In genomic region chr18:58697131-58697530, GRCh38 we compare ENCODE assay signal across 22 cellular contexts. TPM values are rescaled to one million over a fixed set of nuclear protein-coding genes. Genes with fewer than 3 reads are reported as not detected.
DNase-seq lines count a peak whose midpoint lies in the region; ATAC-seq, FAIRE-seq and TF ChIP-seq lines count a peak whose summit lies in the region.
"Had no signal": no experiment of that assay in that cellular context is flagged by ENCODE, and none has a peak within 500 bp of the region (broad histone marks: within the 10 kb centered on the region; RNA-seq: fewer than 3 reads in every experiment).

No MANE protein-coding gene starts in this region.

- no peaks in the 10 kb centered on the region for H3K9me3 Mint-ChIP-seq in CD4-positive, CD25-positive, alpha-beta regulatory T cell
- H3K9me3 Mint-ChIP-seq in CD4-positive, alpha-beta memory T cell: no peaks in the 10 kb centered on the region
- no peaks in the 10 kb centered on the region for H3K9me3 Mint-ChIP-seq in activated T-helper 1 cell treated with anti-CD3 and anti-CD28 coated beads, Interleukin-12 subunit alpha, Interleukin-12 subunit beta, Interleukin-2, Interleukin-4 antibody, amounts not matched to agents 30 ng/mL and 10 ng/mL and 1 ng/mL, durations not matched to agents 14 hours and 24 hours and 36 hours
- H3K9me3 Mint-ChIP-seq: brain had no signal

- peak overlapping the region; percentile 45 for H3K4me3 ChIP-seq in CD4-positive, CD25-positive, alpha-beta regulatory T cell (ENCODE audit: low read depth, low read length)
- H3K4me3 ChIP-seq in CD4-positive, alpha-beta memory T cell (ENCODE audit: low read length in 2 of 2): no peak overlapping the region
- no peak overlapping the region for H3K4me3 ChIP-seq in keratinocyte (ENCODE audit: control insufficient read depth in 2 of 3, extremely low read depth in 1 of 3, insufficient read depth in 2 of 3, low read depth in 1 of 3, low read length in 3 of 3)
- H3K4me3 ChIP-seq: prostate gland, tibial nerve had no signal

- no peaks in the 10 kb centered on the region for H3K9me3 ChIP-seq in CD4-positive, CD25-positive, alpha-beta regulatory T cell (ENCODE audit: control insufficient read depth in 2 of 2, low read length in 2 of 2)
- no peaks in the 10 kb centered on the region for H3K9me3 ChIP-seq in CD4-positive, alpha-beta memory T cell (ENCODE audit: control insufficient read depth in 1 of 2, low read length in 2 of 2)
- H3K9me3 ChIP-seq in keratinocyte (ENCODE audit: control insufficient read depth, low read depth, low read length): no peaks in the 10 kb centered on the region
- H3K9me3 ChIP-seq: Caco-2, prostate gland, tibial nerve had no signal

- H3K4me3 Mint-ChIP-seq in CD4-positive, CD25-positive, alpha-beta regulatory T cell: peak overlapping the region; percentile 33 to 81 (median 52)
- H3K4me3 Mint-ChIP-seq in CD4-positive, alpha-beta memory T cell: peak overlapping the region; percentile 17 to 84 (median 68)
- H3K4me3 Mint-ChIP-seq in activated T-helper 1 cell treated with anti-CD3 and anti-CD28 coated beads, Interleukin-12 subunit alpha, Interleukin-12 subunit beta, Interleukin-2, Interleukin-4 antibody, amounts not matched to agents 30 ng/mL and 10 ng/mL and 1 ng/mL, durations not matched to agents 14 hours and 24 hours and 36 hours: peak overlapping the region; percentile 48
- H3K4me3 Mint-ChIP-seq: brain, H9 had no signal

- no peaks in the 10 kb centered on the region for H3K27me3 Mint-ChIP-seq in CD4-positive, CD25-positive, alpha-beta regulatory T cell
- H3K27me3 Mint-ChIP-seq in CD4-positive, alpha-beta memory T cell: no peaks in the 10 kb centered on the region
- H3K27me3 Mint-ChIP-seq in activated T-helper 1 cell treated with anti-CD3 and anti-CD28 coated beads, Interleukin-12 subunit alpha, Interleukin-12 subunit beta, Interleukin-2, Interleukin-4 antibody, amounts not matched to agents 30 ng/mL and 10 ng/mL and 1 ng/mL, durations not matched to agents 14 hours and 24 hours and 36 hours (ENCODE audit: insufficient read depth): no peaks in the 10 kb centered on the region
- H3K27me3 Mint-ChIP-seq: brain had no signal

- no peak overlapping the region for H3K9ac ChIP-seq in keratinocyte (ENCODE audit: control insufficient read depth, extremely low read depth, insufficient read depth, low read length)

- peak; percentile 51 for FAIRE-seq in keratinocyte (lab: Jason Lieb, UNC)

- H3K4me1 Mint-ChIP-seq in CD4-positive, CD25-positive, alpha-beta regulatory T cell: peaks cover 39 to 62% (median 55%) of the 10 kb centered on the region in 4 donors
- H3K4me1 Mint-ChIP-seq in CD4-positive, alpha-beta memory T cell: peaks cover 7 to 54% (median 29%) of the 10 kb centered on the region in 4 donors
- H3K4me1 Mint-ChIP-seq in activated T-helper 1 cell treated with anti-CD3 and anti-CD28 coated beads, Interleukin-12 subunit alpha, Interleukin-12 subunit beta, Interleukin-2, Interleukin-4 antibody, amounts not matched to agents 30 ng/mL and 10 ng/mL and 1 ng/mL, durations not matched to agents 14 hours and 24 hours and 36 hours (ENCODE audit: low read depth): peaks cover 63% of the 10 kb centered on the region
- H3K4me1 Mint-ChIP-seq: brain had no signal

- H3K79me2 ChIP-seq in keratinocyte (ENCODE audit: control insufficient read depth, insufficient read depth, low read length): peaks cover 66% of the 10 kb centered on the region

- peaks cover 35% of the 10 kb centered on the region for H3K36me3 Mint-ChIP-seq in CD4-positive, CD25-positive, alpha-beta regulatory T cell
- peaks cover 40 to 50% of the 10 kb centered on the region in 2 donors for H3K36me3 Mint-ChIP-seq in CD4-positive, alpha-beta memory T cell
- H3K36me3 Mint-ChIP-seq in activated T-helper 1 cell treated with anti-CD3 and anti-CD28 coated beads, Interleukin-12 subunit alpha, Interleukin-12 subunit beta, Interleukin-2, Interleukin-4 antibody, amounts not matched to agents 30 ng/mL and 10 ng/mL and 1 ng/mL, durations not matched to agents 14 hours and 24 hours and 36 hours (ENCODE audit: low read depth): peaks cover 31% of the 10 kb centered on the region

- no peaks in the 10 kb centered on the region for H3K27me3 ChIP-seq in CD4-positive, CD25-positive, alpha-beta regulatory T cell (ENCODE audit: control insufficient read depth, insufficient read depth, low read length)
- H3K27me3 ChIP-seq in CD4-positive, alpha-beta memory T cell (ENCODE audit: insufficient read depth, low read length): no peaks in the 10 kb centered on the region
- H3K27me3 ChIP-seq in keratinocyte (ENCODE audit: control insufficient read depth, extremely low read depth, insufficient read depth, low read length): no peaks in the 10 kb centered on the region
- H3K27me3 ChIP-seq: tibial nerve had no signal

- peak in 1 of 3 donors; percentile 75 for DNase-seq in CD4-positive, CD25-positive, alpha-beta regulatory T cell
- DNase-seq in CD4-positive, alpha-beta memory T cell: peak in 1 of 5 donors; percentile 26
- DNase-seq in activated T-helper 1 cell treated with anti-CD3 and anti-CD28 coated beads, Interleukin-12 subunit alpha, Interleukin-12 subunit beta, Interleukin-2, Interleukin-4 antibody, amounts not matched to agents 30 ng/mL and 10 ng/mL and 1 ng/mL, durations not matched to agents 14 hours and 24 hours and 36 hours (ENCODE audit: low spot score): no peak
- no peak for DNase-seq in keratinocyte (ENCODE audit: low read depth, low spot score)
- DNase-seq in RWPE1 (ENCODE audit: low spot score): no peak
- no peak for DNase-seq in NCI-H1092 treated with DMSO at 0.1 percent for 48 hours (lab: John Stamatoyannopoulos, UW)
- no peak for DNase-seq in SW 1271 (lab: John Stamatoyannopoulos, UW)
- DNase-seq: activated gamma-delta T cell treated with Interleukin-2 at 50 U/mL for 16 hours; Caco-2; cortex of kidney; H9; KG1; MV-4-11; NCI-H187 treated with DMSO at 0.1 percent for 48 hours; NCI-H345; NCI-H82; SHP77; stimulated activated CD4-positive, alpha-beta T cell treated with anti-CD3 and anti-CD28 coated beads, Interleukin-2, amount 100 ng/mL, for 24 hours; stimulated activated naive CD4-positive, alpha-beta T cell treated with Interleukin-2 at 50 U/mL for 16 hours had no signal

- H3K9me1 ChIP-seq in keratinocyte (ENCODE audit: control insufficient read depth, extremely low read depth, insufficient read depth, low read length): no peaks in the 10 kb centered on the region

- H3K4me1 ChIP-seq in CD4-positive, CD25-positive, alpha-beta regulatory T cell (ENCODE audit: control insufficient read depth, insufficient read depth, low read length, poor library complexity, severe bottlenecking): peaks cover 62% of the 10 kb centered on the region
- H3K4me1 ChIP-seq in CD4-positive, alpha-beta memory T cell (ENCODE audit: insufficient read depth, low read length): peaks cover 80% of the 10 kb centered on the region
- H3K4me1 ChIP-seq in keratinocyte (ENCODE audit: control insufficient read depth, extremely low read depth, insufficient read depth, low read length): peaks cover 5% of the 10 kb centered on the region
- H3K4me1 ChIP-seq: Caco-2, prostate gland, tibial nerve had no signal

- no peak overlapping the region for H3K27ac ChIP-seq in CD4-positive, CD25-positive, alpha-beta regulatory T cell (ENCODE audit: insufficient read depth, low read length, poor library complexity, severe bottlenecking)
- H3K27ac ChIP-seq in CD4-positive, alpha-beta memory T cell (ENCODE audit: low read depth, low read length): no peak overlapping the region
- H3K27ac ChIP-seq in keratinocyte (ENCODE audit: control insufficient read depth, insufficient read depth, low read length): no peak overlapping the region
- H3K27ac ChIP-seq in RWPE1: no peak overlapping the region
- H3K27ac ChIP-seq: tibial nerve had no signal

- H2AFZ ChIP-seq in keratinocyte (ENCODE audit: control insufficient read depth, low read length): no peak overlapping the region

- no peak overlapping the region for H3K4me2 ChIP-seq in keratinocyte (ENCODE audit: control insufficient read depth, extremely low read depth, insufficient read depth, low read depth, low read length)

- H4K20me1 ChIP-seq in keratinocyte (ENCODE audit: control insufficient read depth, extremely low read depth, insufficient read depth, low read length): peaks cover 9% of the 10 kb centered on the region

- peak; percentile 46 to 52 for ATAC-seq in CD4-positive, CD25-positive, alpha-beta regulatory T cell (ENCODE audit: low read depth in 2 of 2)

- POLR2A ChIA-PET in CD4-positive, alpha-beta memory T cell (lab: Charles Lee; ENCODE audit: partially characterized antibody): interaction anchor here (0.9 to 4.3 kb wide), 4 partner anchors 9 to 25 kb away, joined by 3 to 36 read pairs (median 12); partner anchors contain the start of gene MALT1
- POLR2A ChIA-PET in RWPE1 (lab: Yijun Ruan, JAX; ENCODE audit: low non-redundant PET): no interaction called here

- intact Hi-C loops in CD4-positive, alpha-beta memory T cell (cut with micrococcal nuclease): no loop called here
- intact Hi-C loops in activated T-helper 1 cell treated with anti-CD3 and anti-CD28 coated beads, Interleukin-12 subunit alpha, Interleukin-12 subunit beta, Interleukin-2, Interleukin-4 antibody, amounts not matched to agents 30 ng/mL and 10 ng/mL and 1 ng/mL, durations not matched to agents 14 hours and 24 hours and 36 hours (cut with micrococcal nuclease): loop anchor here (1.0 to 5.0 kb wide), 5 partner anchors 9 to 65 kb away; no protein-coding TSS in a partner anchor

- TF ChIP-seq CTCF in keratinocyte (optimal IDR thresholded peaks at IDR 0.05 in 1 of 3, IDR thresholded peaks at IDR 0.05 in 1 of 3, conservative IDR thresholded peaks at IDR 0.05 in 1 of 3; ENCODE audit: extremely low read depth in 1 of 3, insufficient read depth in 2 of 3, low read length in 3 of 3) (no peak), RWPE1 (conservative IDR thresholded peaks at IDR 0.05; ENCODE audit: low read depth) (no peak)

- CTCF ChIA-PET in CD4-positive, alpha-beta memory T cell (lab: Charles Lee; ENCODE audit: partially characterized antibody): interaction anchor here (0.7 to 1.6 kb wide), 10 partner anchors 14 to 516 kb away, joined by 3 to 10 read pairs (median 3); partner anchors contain the start of gene MALT1
- CTCF ChIA-PET in RWPE1 (lab: Yijun Ruan, JAX): no interaction called here

- H3K27ac Mint-ChIP-seq in CD4-positive, CD25-positive, alpha-beta regulatory T cell: peak overlapping the region in 1 of 3 donors; percentile 86
- H3K27ac Mint-ChIP-seq in CD4-positive, alpha-beta memory T cell: peak overlapping the region in 6 of 7 donors; percentile 58 to 92 (median 72)
- H3K27ac Mint-ChIP-seq in activated T-helper 1 cell treated with anti-CD3 and anti-CD28 coated beads, Interleukin-12 subunit alpha, Interleukin-12 subunit beta, Interleukin-2, Interleukin-4 antibody, amounts not matched to agents 30 ng/mL and 10 ng/mL and 1 ng/mL, durations not matched to agents 14 hours and 24 hours and 36 hours: peak overlapping the region; percentile 83
- H3K27ac Mint-ChIP-seq: brain had no signal

- dilution Hi-C loops in keratinocyte (cut with MboI; ENCODE audit: extremely low pct_ligation_motif_present, low sequenced_read_pairs): no loop called here

- peaks cover 47% of the 10 kb centered on the region for H3K36me3 ChIP-seq in CD4-positive, CD25-positive, alpha-beta regulatory T cell (ENCODE audit: control insufficient read depth, insufficient read depth, low read length)
- H3K36me3 ChIP-seq in CD4-positive, alpha-beta memory T cell (ENCODE audit: insufficient read depth, low read length): peaks cover 11% of the 10 kb centered on the region
- peaks cover 13 to 35% of the 10 kb centered on the region in 2 experiments for H3K36me3 ChIP-seq in keratinocyte (ENCODE audit: control insufficient read depth in 2 of 2, extremely low read depth in 1 of 2, insufficient read depth in 2 of 2, low read length in 2 of 2)

RNA-seq across cellular contexts. Expression of gene MALT1, which starts 25.9 kb away (rescaled TPM):
- 99.0 TPM for total RNA-seq in CD4-positive, CD25-positive, alpha-beta regulatory T cell
- 10 to 100 TPM; 39.4 to 49.1 (median 45.1) TPM for polyA plus RNA-seq in CD4-positive, CD25-positive, alpha-beta regulatory T cell
- total RNA-seq in CD4-positive, alpha-beta memory T cell: 10 to 100 TPM; 90.4 to 96.7 TPM
- 10 to 100 TPM; 60.3 to 64.4 TPM for polyA plus RNA-seq in CD4-positive, alpha-beta memory T cell
- total RNA-seq in activated T-helper 1 cell treated with anti-CD3 and anti-CD28 coated beads, Interleukin-12 subunit alpha, Interleukin-12 subunit beta, Interleukin-2, Interleukin-4 antibody, amounts not matched to agents 30 ng/mL and 10 ng/mL and 1 ng/mL, durations not matched to agents 14 hours and 24 hours and 36 hours: 32.4 and 34.1 TPM in 2 replicates
- polyA plus RNA-seq in keratinocyte: 32.4 to 52.1 TPM (median 35.2 TPM) in 3 replicates
- 168 TPM for polyA plus RNA-seq in keratinocyte (2011; ENCODE audit: low read depth)
- 23.2 and 57.4 TPM in 2 replicates for polyA plus RNA-seq in keratinocyte (2011; cell fraction: cytosol; rRNA removed)
- 45.1 and 46.7 TPM in 2 replicates for polyA plus RNA-seq in keratinocyte (2011; cell fraction: nucleus; rRNA removed)
- 26.7 and 32.1 TPM in 2 replicates for polyA plus RNA-seq in keratinocyte (2012; ENCODE audit: low replicate concordance)
- polyA minus RNA-seq in keratinocyte: 16.7 to 62.3 TPM (median 35.9 TPM) in 3 replicates
- polyA minus RNA-seq in keratinocyte (2011; cell fraction: cytosol; rRNA and poly(A)+ RNA removed): 23.8 TPM
- polyA minus RNA-seq in keratinocyte (2011; cell fraction: nucleus; rRNA and poly(A)+ RNA removed): 29.8 and 58.3 TPM in 2 replicates
